Comparison of ENCODE assay signal across 21 cellular contexts in genomic region chr2:20199381-20200270, GRCh38. TPM values are rescaled to one million over a fixed set of nuclear protein-coding genes. Genes with fewer than 3 reads are reported as not detected.
"Had no signal": no experiment of that assay in that cellular context is flagged by ENCODE, and none has a peak within 500 bp of the region (broad histone marks: within the 10 kb centered on the region; RNA-seq: fewer than 3 reads in every experiment).

No MANE protein-coding gene starts in this region.

- H3K4me3 ChIP-seq: body of pancreas, dorsolateral prefrontal cortex, gastrocnemius medialis, heart left ventricle, left ventricle myocardium inferior, tibial nerve had no signal

- ATAC-seq: activated CD8-positive, alpha-beta T cell treated with anti-CD3 and anti-CD28 coated beads, Interleukin-2, amount 10 ng/mL, durations not matched to agents 7 days and 5 days; body of pancreas; gastrocnemius medialis; heart left ventricle; natural killer cell; T-cell had no signal

- H3K79me2 ChIP-seq: parathyroid adenoma had no signal

- H3K9me3 Mint-ChIP-seq: activated CD4-positive, alpha-beta T cell treated with anti-CD3 and anti-CD28 coated beads, Interleukin-2, amount 10 ng/mL, durations not matched to agents 24 days and 14 days; activated naive CD4-positive, alpha-beta T cell treated with anti-CD3 and anti-CD28 coated beads for 36 hours; activated T-cell treated with anti-CD3 and anti-CD28 coated beads, Interleukin-2, amount 50 U/mL, for 24 hours; immature natural killer cell; natural killer cell; T-cell had no signal

- H3K9ac ChIP-seq: parathyroid adenoma had no signal

- H3K4me3 Mint-ChIP-seq: activated CD4-positive, alpha-beta T cell treated with anti-CD3 and anti-CD28 coated beads, Interleukin-2, amount 10 ng/mL, durations not matched to agents 24 days and 14 days; activated CD8-positive, alpha-beta T cell treated with anti-CD3 and anti-CD28 coated beads, Interleukin-2, amount 10 ng/mL, durations not matched to agents 7 days and 5 days; activated naive CD4-positive, alpha-beta T cell treated with anti-CD3 and anti-CD28 coated beads for 36 hours; activated T-cell treated with anti-CD3 and anti-CD28 coated beads, Interleukin-2, amount 50 U/mL, for 24 hours; immature natural killer cell; natural killer cell; T-cell had no signal

- H3K27me3 Mint-ChIP-seq: activated CD4-positive, alpha-beta T cell treated with anti-CD3 and anti-CD28 coated beads, Interleukin-2, amount 10 ng/mL, durations not matched to agents 24 days and 14 days; activated T-cell treated with anti-CD3 and anti-CD28 coated beads, Interleukin-2, amount 50 U/mL, for 24 hours had no signal

- H3K4me1 ChIP-seq: gastrocnemius medialis, heart left ventricle, left ventricle myocardium inferior, parathyroid adenoma, tibial nerve had no signal

- H3K27ac ChIP-seq: body of pancreas, dorsolateral prefrontal cortex, gastrocnemius medialis, heart left ventricle, left ventricle myocardium inferior, parathyroid adenoma, tibial nerve had no signal

- H2AFZ ChIP-seq: parathyroid adenoma had no signal

- H3K27ac Mint-ChIP-seq: activated CD4-positive, alpha-beta T cell treated with anti-CD3 and anti-CD28 coated beads, Interleukin-2, amount 10 ng/mL, durations not matched to agents 24 days and 14 days; activated CD8-positive, alpha-beta T cell treated with anti-CD3 and anti-CD28 coated beads, Interleukin-2, amount 10 ng/mL, durations not matched to agents 7 days and 5 days; activated naive CD4-positive, alpha-beta T cell treated with anti-CD3 and anti-CD28 coated beads for 36 hours; activated T-cell treated with anti-CD3 and anti-CD28 coated beads, Interleukin-2, amount 50 U/mL, for 24 hours; immature natural killer cell; natural killer cell; T-cell had no signal

- FAIRE-seq: colon had no signal

- H3K27me3 ChIP-seq: body of pancreas, dorsolateral prefrontal cortex, gastrocnemius medialis, heart left ventricle, tibial nerve had no signal

- DNase-seq: activated CD4-positive, alpha-beta T cell treated with anti-CD3 and anti-CD28 coated beads, Interleukin-2, amount 10 ng/mL, durations not matched to agents 24 days and 14 days; activated CD4-positive, CD25-positive, alpha-beta regulatory T cell; activated CD8-positive, alpha-beta T cell treated with anti-CD3 and anti-CD28 coated beads, Interleukin-2, amount 10 ng/mL, durations not matched to agents 7 days and 5 days; activated naive CD4-positive, alpha-beta T cell treated with anti-CD3 and anti-CD28 coated beads for 36 hours; activated T-cell treated with anti-CD3 and anti-CD28 coated beads, Interleukin-2, amount 50 U/mL, for 24 hours; body of pancreas; dorsolateral prefrontal cortex; gastrocnemius medialis; heart left ventricle; immature natural killer cell; kidney glomerular epithelial cell; left ventricle myocardium inferior; mesendoderm; natural killer cell; stimulated activated CD8-positive, alpha-beta memory T cell treated with anti-CD3 and anti-CD28 coated beads, Interleukin-4, amount 100 ng/mL, for 48 hours; stimulated activated naive CD4-positive, alpha-beta T cell treated with Interleukin-2 at 50 U/mL for 16 hours; substantia nigra; T-cell had no signal

- H3K36me3 ChIP-seq: gastrocnemius medialis, heart left ventricle, left ventricle myocardium inferior, tibial nerve had no signal

- H3K9me3 ChIP-seq: body of pancreas, gastrocnemius medialis, heart left ventricle, left ventricle myocardium inferior, tibial nerve had no signal

- H3K4me1 Mint-ChIP-seq: activated CD4-positive, alpha-beta T cell treated with anti-CD3 and anti-CD28 coated beads, Interleukin-2, amount 10 ng/mL, durations not matched to agents 24 days and 14 days; immature natural killer cell; natural killer cell; T-cell had no signal

- H3K36me3 Mint-ChIP-seq: immature natural killer cell, natural killer cell, T-cell had no signal

RNA-seq across cellular contexts. Expression of gene SDC1, which starts 25.3 kb away (rescaled TPM):
- total RNA-seq: activated CD8-positive, alpha-beta T cell treated with anti-CD3 and anti-CD28 coated beads, Interleukin-2, amount 10 ng/mL, durations not matched to agents 7 days and 5 days had no signal
- polyA plus RNA-seq: immature natural killer cell had no signal
